ENCODE assay signal across 15 cellular contexts in genomic region chr11:296976-297665, GRCh38. TPM values are rescaled to one million over a fixed set of nuclear protein-coding genes. Genes with fewer than 3 reads are reported as not detected.
DNase-seq lines count a peak whose midpoint lies in the region; ATAC-seq and TF ChIP-seq lines count a peak whose summit lies in the region.
"Had no signal": no experiment of that assay in that cellular context is flagged by ENCODE, and none has a peak within 500 bp of the region (broad histone marks: within the 10 kb centered on the region; RNA-seq: fewer than 3 reads in every experiment).

No MANE protein-coding gene starts in this region.

- H3K9ac ChIP-seq in DND-41 (ENCODE audit: low read depth, low read length) = no peak overlapping the region

- H3K36me3 Mint-ChIP-seq in T-helper 1 cell treated with Interleukin-12 subunit alpha and Interleukin-12 subunit beta and Interleukin-4 antibody, amounts not matched to agents 30 μg/mL and 1 μg/mL, for 36 hours (ENCODE audit: low read depth) = no peaks in the 10 kb centered on the region

- no peak for DNase-seq in DND-41
- DNase-seq in fibroblast of peridontal ligament (ENCODE audit: extremely low read depth) = peak; percentile 48
- peak; percentile 91 for DNase-seq in osteoblast (ENCODE audit: insufficient read length, low spot score, missing footprints)
- no peak for DNase-seq in RKO (ENCODE audit: low spot score)
- DNase-seq in NCI-H526 (lab: John Stamatoyannopoulos, UW) = no peak
- no peak for DNase-seq in middle frontal gyrus (ENCODE audit: extremely low spot score, low spot score)
- DNase-seq in stimulated activated CD4-positive, alpha-beta T cell treated with anti-CD3 and anti-CD28 coated beads, Interleukin-4, amount 100 ng/mL, for 1 hour = no peak
- DNase-seq: caudate nucleus, DMS153, NCI-H446 treated with DMSO at 0.1 percent for 48 hours, small intestine had no signal

- H3K4me1 ChIP-seq in DND-41 (ENCODE audit: insufficient read depth, low read length) = peaks cover 3% of the 10 kb centered on the region; the same call in 1 of the 2 replicates
- H3K4me1 ChIP-seq in osteoblast (ENCODE audit: insufficient read depth, low read length) = no peaks in the 10 kb centered on the region

- peak overlapping the region; percentile 57 for H3K27ac Mint-ChIP-seq in T-helper 1 cell treated with Interleukin-12 subunit alpha and Interleukin-12 subunit beta and Interleukin-4 antibody, amounts not matched to agents 30 μg/mL and 1 μg/mL, for 36 hours

- H3K4me1 Mint-ChIP-seq in T-helper 1 cell treated with Interleukin-12 subunit alpha and Interleukin-12 subunit beta and Interleukin-4 antibody, amounts not matched to agents 30 μg/mL and 1 μg/mL, for 36 hours (ENCODE audit: low read depth) = peaks cover 7% of the 10 kb centered on the region

- peak; percentile 12; the same call in 1 of the 3 replicates for ATAC-seq in DND-41 (ENCODE audit: insufficient read depth, low read depth)

- H3K27me3 ChIP-seq in DND-41 (ENCODE audit: insufficient read depth, low read length, poor library complexity) = peaks cover 7% of the 10 kb centered on the region
- peaks cover 15% of the 10 kb centered on the region for H3K27me3 ChIP-seq in osteoblast (ENCODE audit: insufficient read depth, low read length)
- H3K27me3 ChIP-seq: SJCRH30 had no signal

- TF ChIP-seq CTCF in DND-41 (IDR thresholded peaks at IDR 0.05; ENCODE audit: borderline replicate concordance, extremely low read depth, low read length, poor library complexity, severe bottlenecking) (no peak), osteoblast (IDR thresholded peaks at IDR 0.05; ENCODE audit: extremely low read depth, low read depth, low read length) (no peak)

- H3K9me3 ChIP-seq in DND-41 (ENCODE audit: insufficient read depth, low read length, severe bottlenecking) = no peaks in the 10 kb centered on the region
- no peaks in the 10 kb centered on the region for H3K9me3 ChIP-seq in osteoblast (ENCODE audit: low read depth, low read length)
- H3K9me3 ChIP-seq: SJCRH30 had no signal

- H3K9me3 Mint-ChIP-seq in T-helper 1 cell treated with Interleukin-12 subunit alpha and Interleukin-12 subunit beta and Interleukin-4 antibody, amounts not matched to agents 30 μg/mL and 1 μg/mL, for 36 hours = no peaks in the 10 kb centered on the region

- H3K27ac ChIP-seq in DND-41 (ENCODE audit: low read length) (no peak overlapping the region), osteoblast (ENCODE audit: low read depth, low read length) (no peak overlapping the region)
- H3K27ac ChIP-seq: SJCRH30 had no signal

- H3K4me3 ChIP-seq in DND-41 (ENCODE audit: low read depth in 1 of 2, low read length in 2 of 2) = no peak overlapping the region
- no peak overlapping the region for H3K4me3 ChIP-seq in osteoblast (ENCODE audit: insufficient read depth, low read length)
- H3K4me3 ChIP-seq: SJCRH30 had no signal

- H3K79me2 ChIP-seq in DND-41 (ENCODE audit: insufficient read depth, low read length) = no peaks in the 10 kb centered on the region
- no peaks in the 10 kb centered on the region for H3K79me2 ChIP-seq in osteoblast (ENCODE audit: insufficient read depth, low read length)

- H4K20me1 ChIP-seq in DND-41 (ENCODE audit: insufficient read depth, low read length) (peaks cover 10% of the 10 kb centered on the region), osteoblast (ENCODE audit: insufficient read depth, low read length) (no peaks in the 10 kb centered on the region)

- H3K4me3 Mint-ChIP-seq in T-helper 1 cell treated with Interleukin-12 subunit alpha and Interleukin-12 subunit beta and Interleukin-4 antibody, amounts not matched to agents 30 μg/mL and 1 μg/mL, for 36 hours = peak overlapping the region; percentile 21

- no peak overlapping the region for H2AFZ ChIP-seq in DND-41 (ENCODE audit: low read depth, low read length)
- H2AFZ ChIP-seq in osteoblast (ENCODE audit: low read length) = no peak overlapping the region

- H3K36me3 ChIP-seq in DND-41 (ENCODE audit: insufficient read depth, low read length) = peaks cover 21% of the 10 kb centered on the region
- H3K36me3 ChIP-seq in osteoblast (ENCODE audit: insufficient read depth, low read length) = no peaks in the 10 kb centered on the region
- H3K36me3 ChIP-seq: SJCRH30 had no signal

- H3K4me2 ChIP-seq in DND-41 (ENCODE audit: insufficient read depth, low read length) = no peak overlapping the region
- H3K4me2 ChIP-seq in osteoblast (ENCODE audit: insufficient read depth, low read length) = no peak overlapping the region

- peaks cover 11% of the 10 kb centered on the region for H3K27me3 Mint-ChIP-seq in T-helper 1 cell treated with Interleukin-12 subunit alpha and Interleukin-12 subunit beta and Interleukin-4 antibody, amounts not matched to agents 30 μg/mL and 1 μg/mL, for 36 hours (ENCODE audit: low read depth)

RNA-seq across cellular contexts. Expression of gene IFITM5, which starts 2.2 kb away (rescaled TPM):
- total RNA-seq in osteoblast = not detected in 2 replicates
- total RNA-seq: activated CD8-positive, alpha-beta memory T cell treated with anti-CD3 and anti-CD28 coated beads for 36 hours; fibroblast of villous mesenchyme; SJCRH30 had no signal

RNA-seq across cellular contexts. Expression of gene PGGHG, which starts 8.2 kb away (rescaled TPM):
- 7.7 and 8.7 TPM in 2 replicates for total RNA-seq in osteoblast

RNA-seq across cellular contexts. Expression of gene IFITM2, which starts 10.5 kb away (rescaled TPM):
- 54.5 and 105 TPM in 2 replicates for total RNA-seq in osteoblast

RNA-seq across cellular contexts. Expression of gene IFITM1, which starts 16.7 kb away (rescaled TPM):
- total RNA-seq in osteoblast = 48.6 and 64.4 TPM in 2 replicates

RNA-seq across cellular contexts. Expression of gene NLRP6, which starts 18.9 kb away (rescaled TPM):
- total RNA-seq in osteoblast = not detected in 2 replicates
- total RNA-seq: fibroblast of villous mesenchyme, SJCRH30 had no signal

Comparison
In these comparisons a context has a peak if more than half of its experiments do, and no peak if none do; other contexts are left out.
1. DNase-seq: peak in fibroblast of peridontal ligament (single experiment) and osteoblast (single experiment); none in DND-41 (single experiment), RKO (single experiment), NCI-H526 (0 of 2), middle frontal gyrus (single experiment) and stimulated activated CD4-positive, alpha-beta T cell treated with anti-CD3 and anti-CD28 coated beads, Interleukin-4, amount 100 ng/mL, for 1 hour (single experiment).